Comparison of ENCODE assay signal across 1 cellular context in genomic region chr11:125168875-125169537, GRCh38.
A peak's percentile ranks its signal among the peaks of the same experiment; 100 is the strongest.
TF ChIP-seq lines count a peak whose summit lies in the region.

No MANE protein-coding gene starts in this region.

TF ChIP-seq in HEK293, 187 proteins besides CTCF, POLR2A, EP300 and RAD21 (continued from another document and continues in another):
- TF ChIP-seq ZBTB6 (tag by site-specific recombination; IDR thresholded peaks at IDR 0.05) (no peak), ZNF585B (tag by site-specific recombination; IDR thresholded peaks at IDR 0.05) (no peak), ZXDB (tag by site-specific recombination; IDR thresholded peaks at IDR 0.05) (peak; percentile 31; the same call in 1 of the 2 replicates), ZNF335 (tag by site-specific recombination; conservative IDR thresholded peaks at IDR 0.05) (peak; percentile 21; the same call in 1 of the 2 replicates), ZNF596 (tag by site-specific recombination; IDR thresholded peaks at IDR 0.05) (0 out of 2 replicates have a peak, but pooled peaks have one; percentile 4), ZNF701 (tag by site-specific recombination; IDR thresholded peaks at IDR 0.05) (no peak), ZFP37 (tag by site-specific recombination; IDR thresholded peaks at IDR 0.05) (no peak), GLIS1 (tag by site-specific recombination; IDR thresholded peaks at IDR 0.05) (peak; percentile 56), ZNF341 (tag by site-specific recombination; IDR thresholded peaks at IDR 0.05; ENCODE audit: low read depth) (peak; percentile 31; the same call in 1 of the 2 replicates), ZNF76 (tag by site-specific recombination; IDR thresholded peaks at IDR 0.05; ENCODE audit: borderline replicate concordance, low read depth) (no peak), ZNF518A (tag by site-specific recombination; conservative IDR thresholded peaks at IDR 0.05; ENCODE audit: low read depth) (no peak), ZNF37A (tag by site-specific recombination; IDR thresholded peaks at IDR 0.05) (no peak), ZSCAN16 (tag by site-specific recombination; IDR thresholded peaks at IDR 0.05) (no peak), ZNF664 (tag by site-specific recombination; IDR thresholded peaks at IDR 0.05) (no peak), BCL11A (tag by site-specific recombination; IDR thresholded peaks at IDR 0.05; ENCODE audit: low read depth) (no peak), ZNF548 (tag by site-specific recombination; IDR thresholded peaks at IDR 0.05) (no peak), WT1 (tag by site-specific recombination; IDR thresholded peaks at IDR 0.05) (peak; percentile 23), ZNF114 (tag by site-specific recombination; IDR thresholded peaks at IDR 0.05) (no peak), ZNF19 (tag by site-specific recombination; IDR thresholded peaks at IDR 0.05; ENCODE audit: low read depth) (no peak), ZNF776 (tag by site-specific recombination; IDR thresholded peaks at IDR 0.05; ENCODE audit: borderline replicate concordance) (no peak), ZNF223 (tag by site-specific recombination; IDR thresholded peaks at IDR 0.05) (no peak), ZNF280D (tag by site-specific recombination; IDR thresholded peaks at IDR 0.05) (no peak), GFI1B (tag by site-specific recombination; IDR thresholded peaks at IDR 0.05) (peak; percentile 78; the same call in 1 of the 2 replicates), ZNF843 (tag by site-specific recombination; IDR thresholded peaks at IDR 0.05) (peak; percentile 23; the same call in 1 of the 2 replicates), ZNF558 (tag by site-specific recombination; IDR thresholded peaks at IDR 0.05) (no peak), ZNF514 (tag by site-specific recombination; IDR thresholded peaks at IDR 0.05) (no peak), MZF1 (tag by site-specific recombination; IDR thresholded peaks at IDR 0.05; ENCODE audit: borderline replicate concordance) (no peak), ZNF184 (tag by site-specific recombination; IDR thresholded peaks at IDR 0.05) (no peak), MEIS1 (CRISPR knock-in tag; IDR thresholded peaks at IDR 0.05; ENCODE audit: borderline replicate concordance) (no peak), FEZF1 (tag by site-specific recombination; IDR thresholded peaks at IDR 0.05) (no peak)
- TF ChIP-seq, protein P1, sequence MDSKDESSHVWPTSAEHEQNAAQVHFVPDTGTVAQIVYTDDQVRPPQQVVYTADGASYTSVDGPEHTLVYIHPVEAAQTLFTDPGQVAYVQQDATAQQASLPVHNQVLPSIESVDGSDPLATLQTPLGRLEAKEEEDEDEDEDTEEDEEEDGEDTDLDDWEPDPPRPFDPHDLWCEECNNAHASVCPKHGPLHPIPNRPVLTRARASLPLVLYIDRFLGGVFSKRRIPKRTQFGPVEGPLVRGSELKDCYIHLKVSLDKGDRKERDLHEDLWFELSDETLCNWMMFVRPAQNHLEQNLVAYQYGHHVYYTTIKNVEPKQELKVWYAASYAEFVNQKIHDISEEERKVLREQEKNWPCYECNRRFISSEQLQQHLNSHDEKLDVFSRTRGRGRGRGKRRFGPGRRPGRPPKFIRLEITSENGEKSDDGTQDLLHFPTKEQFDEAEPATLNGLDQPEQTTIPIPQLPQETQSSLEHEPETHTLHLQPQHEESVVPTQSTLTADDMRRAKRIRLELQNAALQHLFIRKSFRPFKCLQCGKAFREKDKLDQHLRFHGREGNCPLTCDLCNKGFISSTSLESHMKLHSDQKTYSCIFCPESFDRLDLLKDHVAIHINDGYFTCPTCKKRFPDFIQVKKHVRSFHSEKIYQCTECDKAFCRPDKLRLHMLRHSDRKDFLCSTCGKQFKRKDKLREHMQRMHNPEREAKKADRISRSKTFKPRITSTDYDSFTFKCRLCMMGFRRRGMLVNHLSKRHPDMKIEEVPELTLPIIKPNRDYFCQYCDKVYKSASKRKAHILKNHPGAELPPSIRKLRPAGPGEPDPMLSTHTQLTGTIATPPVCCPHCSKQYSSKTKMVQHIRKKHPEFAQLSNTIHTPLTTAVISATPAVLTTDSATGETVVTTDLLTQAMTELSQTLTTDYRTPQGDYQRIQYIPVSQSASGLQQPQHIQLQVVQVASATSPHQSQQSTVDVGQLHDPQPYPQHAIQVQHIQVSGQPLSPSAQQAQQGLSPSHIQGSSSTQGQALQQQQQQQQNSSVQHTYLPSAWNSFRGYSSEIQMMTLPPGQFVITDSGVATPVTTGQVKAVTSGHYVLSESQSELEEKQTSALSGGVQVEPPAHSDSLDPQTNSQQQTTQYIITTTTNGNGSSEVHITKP (tag by site-specific recombination; IDR thresholded peaks at IDR 0.05), result peak; percentile 56
- TF ChIP-seq, protein P2, sequence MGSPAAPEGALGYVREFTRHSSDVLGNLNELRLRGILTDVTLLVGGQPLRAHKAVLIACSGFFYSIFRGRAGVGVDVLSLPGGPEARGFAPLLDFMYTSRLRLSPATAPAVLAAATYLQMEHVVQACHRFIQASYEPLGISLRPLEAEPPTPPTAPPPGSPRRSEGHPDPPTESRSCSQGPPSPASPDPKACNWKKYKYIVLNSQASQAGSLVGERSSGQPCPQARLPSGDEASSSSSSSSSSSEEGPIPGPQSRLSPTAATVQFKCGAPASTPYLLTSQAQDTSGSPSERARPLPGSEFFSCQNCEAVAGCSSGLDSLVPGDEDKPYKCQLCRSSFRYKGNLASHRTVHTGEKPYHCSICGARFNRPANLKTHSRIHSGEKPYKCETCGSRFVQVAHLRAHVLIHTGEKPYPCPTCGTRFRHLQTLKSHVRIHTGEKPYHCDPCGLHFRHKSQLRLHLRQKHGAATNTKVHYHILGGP (tag by site-specific recombination; IDR thresholded peaks at IDR 0.05), result no peak
- TF ChIP-seq, protein P3, sequence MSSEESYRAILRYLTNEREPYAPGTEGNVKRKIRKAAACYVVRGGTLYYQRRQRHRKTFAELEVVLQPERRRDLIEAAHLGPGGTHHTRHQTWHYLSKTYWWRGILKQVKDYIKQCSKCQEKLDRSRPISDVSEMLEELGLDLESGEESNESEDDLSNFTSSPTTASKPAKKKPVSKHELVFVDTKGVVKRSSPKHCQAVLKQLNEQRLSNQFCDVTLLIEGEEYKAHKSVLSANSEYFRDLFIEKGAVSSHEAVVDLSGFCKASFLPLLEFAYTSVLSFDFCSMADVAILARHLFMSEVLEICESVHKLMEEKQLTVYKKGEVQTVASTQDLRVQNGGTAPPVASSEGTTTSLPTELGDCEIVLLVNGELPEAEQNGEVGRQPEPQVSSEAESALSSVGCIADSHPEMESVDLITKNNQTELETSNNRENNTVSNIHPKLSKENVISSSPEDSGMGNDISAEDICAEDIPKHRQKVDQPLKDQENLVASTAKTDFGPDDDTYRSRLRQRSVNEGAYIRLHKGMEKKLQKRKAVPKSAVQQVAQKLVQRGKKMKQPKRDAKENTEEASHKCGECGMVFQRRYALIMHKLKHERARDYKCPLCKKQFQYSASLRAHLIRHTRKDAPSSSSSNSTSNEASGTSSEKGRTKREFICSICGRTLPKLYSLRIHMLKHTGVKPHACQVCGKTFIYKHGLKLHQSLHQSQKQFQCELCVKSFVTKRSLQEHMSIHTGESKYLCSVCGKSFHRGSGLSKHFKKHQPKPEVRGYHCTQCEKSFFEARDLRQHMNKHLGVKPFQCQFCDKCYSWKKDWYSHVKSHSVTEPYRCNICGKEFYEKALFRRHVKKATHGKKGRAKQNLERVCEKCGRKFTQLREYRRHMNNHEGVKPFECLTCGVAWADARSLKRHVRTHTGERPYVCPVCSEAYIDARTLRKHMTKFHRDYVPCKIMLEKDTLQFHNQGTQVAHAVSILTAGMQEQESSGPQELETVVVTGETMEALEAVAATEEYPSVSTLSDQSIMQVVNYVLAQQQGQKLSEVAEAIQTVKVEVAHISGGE (tag by site-specific recombination; conservative IDR thresholded peaks at IDR 0.05; ENCODE audit: low read depth), result no peak
- TF ChIP-seq, protein P4, sequence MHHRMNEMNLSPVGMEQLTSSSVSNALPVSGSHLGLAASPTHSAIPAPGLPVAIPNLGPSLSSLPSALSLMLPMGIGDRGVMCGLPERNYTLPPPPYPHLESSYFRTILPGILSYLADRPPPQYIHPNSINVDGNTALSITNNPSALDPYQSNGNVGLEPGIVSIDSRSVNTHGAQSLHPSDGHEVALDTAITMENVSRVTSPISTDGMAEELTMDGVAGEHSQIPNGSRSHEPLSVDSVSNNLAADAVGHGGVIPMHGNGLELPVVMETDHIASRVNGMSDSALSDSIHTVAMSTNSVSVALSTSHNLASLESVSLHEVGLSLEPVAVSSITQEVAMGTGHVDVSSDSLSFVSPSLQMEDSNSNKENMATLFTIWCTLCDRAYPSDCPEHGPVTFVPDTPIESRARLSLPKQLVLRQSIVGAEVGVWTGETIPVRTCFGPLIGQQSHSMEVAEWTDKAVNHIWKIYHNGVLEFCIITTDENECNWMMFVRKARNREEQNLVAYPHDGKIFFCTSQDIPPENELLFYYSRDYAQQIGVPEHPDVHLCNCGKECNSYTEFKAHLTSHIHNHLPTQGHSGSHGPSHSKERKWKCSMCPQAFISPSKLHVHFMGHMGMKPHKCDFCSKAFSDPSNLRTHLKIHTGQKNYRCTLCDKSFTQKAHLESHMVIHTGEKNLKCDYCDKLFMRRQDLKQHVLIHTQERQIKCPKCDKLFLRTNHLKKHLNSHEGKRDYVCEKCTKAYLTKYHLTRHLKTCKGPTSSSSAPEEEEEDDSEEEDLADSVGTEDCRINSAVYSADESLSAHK (tag by site-specific recombination; IDR thresholded peaks at IDR 0.05), result peak; percentile 23; the same call in 1 of the 2 replicates
- TF ChIP-seq, protein P5, sequence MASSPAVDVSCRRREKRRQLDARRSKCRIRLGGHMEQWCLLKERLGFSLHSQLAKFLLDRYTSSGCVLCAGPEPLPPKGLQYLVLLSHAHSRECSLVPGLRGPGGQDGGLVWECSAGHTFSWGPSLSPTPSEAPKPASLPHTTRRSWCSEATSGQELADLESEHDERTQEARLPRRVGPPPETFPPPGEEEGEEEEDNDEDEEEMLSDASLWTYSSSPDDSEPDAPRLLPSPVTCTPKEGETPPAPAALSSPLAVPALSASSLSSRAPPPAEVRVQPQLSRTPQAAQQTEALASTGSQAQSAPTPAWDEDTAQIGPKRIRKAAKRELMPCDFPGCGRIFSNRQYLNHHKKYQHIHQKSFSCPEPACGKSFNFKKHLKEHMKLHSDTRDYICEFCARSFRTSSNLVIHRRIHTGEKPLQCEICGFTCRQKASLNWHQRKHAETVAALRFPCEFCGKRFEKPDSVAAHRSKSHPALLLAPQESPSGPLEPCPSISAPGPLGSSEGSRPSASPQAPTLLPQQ (tag by site-specific recombination; IDR thresholded peaks at IDR 0.05), result no peak
